In the genomic region with DNA sequence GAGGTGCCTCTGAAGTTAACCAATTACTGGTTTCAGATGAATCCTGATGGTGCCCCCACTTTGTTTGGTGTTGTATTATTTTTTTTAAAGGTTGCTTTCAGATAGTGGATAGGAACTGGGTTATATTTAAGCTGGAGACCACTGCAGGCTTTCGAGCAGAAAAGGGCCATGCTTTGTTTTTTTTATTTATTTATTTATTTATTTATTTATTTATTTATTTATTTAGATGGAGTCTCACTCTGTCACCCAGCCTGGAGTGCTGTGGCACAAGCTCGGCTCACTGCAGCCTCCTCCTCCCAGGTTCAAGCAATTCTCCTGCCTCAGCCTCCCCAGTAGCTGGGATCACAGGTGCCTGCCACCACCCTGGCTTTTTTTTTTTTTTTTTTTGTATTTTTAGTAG, we compare ENCODE assay signal across 14 cellular contexts. TPM values are rescaled to one million over a fixed set of nuclear protein-coding genes. Genes with fewer than 3 reads are reported as not detected.
"Had no signal": no experiment of that assay in that cellular context is flagged by ENCODE, and none has a peak within 500 bp of the region (broad histone marks: within the 10 kb centered on the region; RNA-seq: fewer than 3 reads in every experiment).

No MANE protein-coding gene starts in this region.

RNA-seq across cellular contexts. Expression of gene NSG2, which starts 57.1 kb away (rescaled TPM):
- total RNA-seq: activated naive CD4-positive, alpha-beta T cell treated with anti-CD3 and anti-CD28 coated beads for 36 hours; activated naive CD4-positive, alpha-beta T cell treated with anti-CD3 and anti-CD28 coated beads, Interleukin-2, amount 50 U/mL, for 72 hours; activated naive CD8-positive, alpha-beta T cell treated with anti-CD3 and anti-CD28 coated beads for 36 hours; activated naive CD8-positive, alpha-beta T cell treated with anti-CD3 and anti-CD28 coated beads, Interleukin-2, amount 10 ng/mL, durations not matched to agents 7 days and 5 days; activated T-cell treated with anti-CD3 and anti-CD28 coated beads, Interleukin-2, amount 50 U/mL, for 4 hours; activated T-cell treated with anti-CD3 and anti-CD28 coated beads, Interleukin-2, amount 50 U/mL, for 72 hours; activated T-helper 1 cell treated with anti-CD3 and anti-CD28 coated beads, Interleukin-12 subunit alpha, Interleukin-12 subunit beta, Interleukin-2, Interleukin-4 antibody, amounts not matched to agents 30 ng/mL and 10 ng/mL and 1 ng/mL, durations not matched to agents 14 hours and 24 hours and 36 hours; activated T-helper 17 cell treated with anti-CD3 and anti-CD28 coated beads, Interleukin-2, amount 50 U/mL, for 72 hours; activated T-helper 2 cell treated with anti-CD3 and anti-CD28 coated beads, Interferon-gamma antibody, Interleukin-2, Interleukin-4, amounts not matched to agents 10 μg/mL and 5 μg/mL and 100 μg/mL, durations not matched to agents 14 hours and 24 hours and 36 hours; aorta; ascending aorta; breast epithelium; bronchial epithelial cell; chondrocyte had no signal
